1 cellular context compared by ENCODE assay signal in the genomic region with DNA sequence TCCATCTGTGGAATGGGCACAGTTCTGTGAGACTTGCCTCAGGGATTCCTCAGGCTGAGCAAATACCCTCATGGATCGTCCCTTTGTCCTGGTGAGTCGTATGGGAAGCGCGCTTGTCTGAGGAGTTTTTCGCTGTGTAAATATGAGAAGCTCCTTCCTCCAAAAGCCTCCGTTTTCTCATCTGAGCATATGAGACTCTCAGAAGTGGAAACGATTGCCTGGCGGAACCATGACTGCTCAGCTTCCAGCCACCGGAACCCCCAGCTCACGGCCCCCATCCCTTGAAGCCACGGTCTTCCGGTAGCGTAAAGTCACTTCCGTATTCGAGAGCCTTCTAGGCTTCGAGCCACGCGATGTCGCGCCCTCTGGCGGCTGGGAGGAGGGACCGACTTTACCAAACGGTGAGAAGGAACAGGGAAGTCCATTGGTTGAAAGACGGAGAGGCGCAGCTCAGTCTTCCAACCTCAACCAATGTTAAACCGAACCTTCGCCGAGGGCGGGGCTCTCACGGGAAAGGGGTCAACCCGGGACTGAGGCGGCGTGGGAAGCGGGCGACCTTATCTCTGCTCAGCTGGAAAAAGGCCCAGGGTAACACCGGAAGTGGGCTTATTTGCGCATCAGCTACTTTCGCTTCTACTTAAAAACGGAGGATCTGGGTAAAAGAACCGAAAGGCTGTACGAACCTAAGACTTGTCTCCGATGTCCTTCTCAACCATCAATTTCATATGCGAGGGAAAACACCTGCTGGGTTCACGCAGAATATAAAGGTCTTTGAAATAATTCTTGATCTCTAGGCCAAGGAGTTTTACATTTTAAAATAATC.
A peak's percentile ranks its signal among the peaks of the same experiment; 100 is the strongest.
TF ChIP-seq lines count a peak whose summit lies in the region.

No MANE protein-coding gene starts in this region.

TF ChIP-seq in HEK293, 187 proteins besides CTCF, POLR2A, EP300 and RAD21 (continued from another document):
- TF ChIP-seq, protein P1, sequence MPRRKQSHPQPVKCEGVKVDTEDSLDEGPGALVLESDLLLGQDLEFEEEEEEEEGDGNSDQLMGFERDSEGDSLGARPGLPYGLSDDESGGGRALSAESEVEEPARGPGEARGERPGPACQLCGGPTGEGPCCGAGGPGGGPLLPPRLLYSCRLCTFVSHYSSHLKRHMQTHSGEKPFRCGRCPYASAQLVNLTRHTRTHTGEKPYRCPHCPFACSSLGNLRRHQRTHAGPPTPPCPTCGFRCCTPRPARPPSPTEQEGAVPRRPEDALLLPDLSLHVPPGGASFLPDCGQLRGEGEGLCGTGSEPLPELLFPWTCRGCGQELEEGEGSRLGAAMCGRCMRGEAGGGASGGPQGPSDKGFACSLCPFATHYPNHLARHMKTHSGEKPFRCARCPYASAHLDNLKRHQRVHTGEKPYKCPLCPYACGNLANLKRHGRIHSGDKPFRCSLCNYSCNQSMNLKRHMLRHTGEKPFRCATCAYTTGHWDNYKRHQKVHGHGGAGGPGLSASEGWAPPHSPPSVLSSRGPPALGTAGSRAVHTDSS (tag by site-specific recombination; IDR thresholded peaks at IDR 0.05), result 0 out of 2 replicates have a peak, but pooled peaks have one; percentile 41
- TF ChIP-seq, protein P2, sequence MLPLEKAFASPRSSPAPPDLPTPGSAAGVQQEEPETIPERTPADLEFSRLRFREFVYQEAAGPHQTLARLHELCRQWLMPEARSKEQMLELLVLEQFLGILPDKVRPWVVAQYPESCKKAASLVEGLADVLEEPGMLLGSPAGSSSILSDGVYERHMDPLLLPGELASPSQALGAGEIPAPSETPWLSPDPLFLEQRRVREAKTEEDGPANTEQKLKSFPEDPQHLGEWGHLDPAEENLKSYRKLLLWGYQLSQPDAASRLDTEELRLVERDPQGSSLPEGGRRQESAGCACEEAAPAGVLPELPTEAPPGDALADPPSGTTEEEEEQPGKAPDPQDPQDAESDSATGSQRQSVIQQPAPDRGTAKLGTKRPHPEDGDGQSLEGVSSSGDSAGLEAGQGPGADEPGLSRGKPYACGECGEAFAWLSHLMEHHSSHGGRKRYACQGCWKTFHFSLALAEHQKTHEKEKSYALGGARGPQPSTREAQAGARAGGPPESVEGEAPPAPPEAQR (tag by site-specific recombination; IDR thresholded peaks at IDR 0.05), result no peak
- TF ChIP-seq ZNF549 (tag by site-specific recombination; IDR thresholded peaks at IDR 0.05) (no peak), ZNF423 (tag by site-specific recombination; IDR thresholded peaks at IDR 0.05) (no peak), KLF9 (tag by site-specific recombination; IDR thresholded peaks at IDR 0.05; ENCODE audit: low read depth) (peak; percentile 15; the same call in 1 of the 2 replicates), SCRT1 (tag by site-specific recombination; IDR thresholded peaks at IDR 0.05; ENCODE audit: borderline replicate concordance) (no peak), IKZF3 (tag by site-specific recombination; IDR thresholded peaks at IDR 0.05) (peak; percentile 72), MYNN (tag by site-specific recombination; IDR thresholded peaks at IDR 0.05; ENCODE audit: borderline replicate concordance) (no peak), RBAK (tag by site-specific recombination; IDR thresholded peaks at IDR 0.05) (no peak), ZNF600 (tag by site-specific recombination; IDR thresholded peaks at IDR 0.05) (no peak), ZNF776 (tag by site-specific recombination; IDR thresholded peaks at IDR 0.05; ENCODE audit: borderline replicate concordance) (no peak), ZNF138 (tag by site-specific recombination; IDR thresholded peaks at IDR 0.05; ENCODE audit: borderline replicate concordance) (no peak), ZNF555 (tag by site-specific recombination; conservative IDR thresholded peaks at IDR 0.05) (no peak), ZEB2 (tag by site-specific recombination; IDR thresholded peaks at IDR 0.05) (peak; percentile 95), ZNF354C (tag by site-specific recombination; IDR thresholded peaks at IDR 0.05; ENCODE audit: borderline replicate concordance, low read depth) (no peak), ZBTB17 (tag by site-specific recombination; IDR thresholded peaks at IDR 0.05) (peak; percentile 88), PRDM1 (tag by site-specific recombination; IDR thresholded peaks at IDR 0.05) (peak; percentile 62), ZNF266 (tag by site-specific recombination; IDR thresholded peaks at IDR 0.05; ENCODE audit: low read depth) (no peak), ZNF510 (tag by site-specific recombination; IDR thresholded peaks at IDR 0.05; ENCODE audit: insufficient replicate concordance) (no peak), ZNF366 (tag by site-specific recombination; conservative IDR thresholded peaks at IDR 0.05) (peak; percentile 77), ZNF140 (tag by site-specific recombination; IDR thresholded peaks at IDR 0.05) (no peak), ZNF621 (tag by site-specific recombination; IDR thresholded peaks at IDR 0.05) (no peak), ZNF629 (tag by site-specific recombination; IDR thresholded peaks at IDR 0.05) (peak; percentile 93), GLI4 (tag by site-specific recombination; IDR thresholded peaks at IDR 0.05) (no peak), ZNF660 (tag by site-specific recombination; IDR thresholded peaks at IDR 0.05) (peak; percentile 73), ZNF623 (tag by site-specific recombination; IDR thresholded peaks at IDR 0.05) (peak; percentile 23; the same call in 1 of the 2 replicates), ZNF169 (tag by site-specific recombination; IDR thresholded peaks at IDR 0.05) (no peak), ZNF596 (tag by site-specific recombination; IDR thresholded peaks at IDR 0.05) (no peak), SP2 (tag by site-specific recombination; IDR thresholded peaks at IDR 0.05) (peak; percentile 96), ZNF157 (tag by site-specific recombination; IDR thresholded peaks at IDR 0.05) (no peak), ZNF132 (tag by site-specific recombination; IDR thresholded peaks at IDR 0.05; ENCODE audit: borderline replicate concordance) (no peak), ZNF302 (tag by site-specific recombination; IDR thresholded peaks at IDR 0.05; ENCODE audit: low read depth) (no peak), TRIM28 (IDR thresholded peaks at IDR 0.05; ENCODE audit: borderline replicate concordance, low read length) (peak; percentile 97)
- TF ChIP-seq, protein P3, sequence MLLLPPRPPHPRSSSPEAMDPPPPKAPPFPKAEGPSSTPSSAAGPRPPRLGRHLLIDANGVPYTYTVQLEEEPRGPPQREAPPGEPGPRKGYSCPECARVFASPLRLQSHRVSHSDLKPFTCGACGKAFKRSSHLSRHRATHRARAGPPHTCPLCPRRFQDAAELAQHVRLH (tag by site-specific recombination; IDR thresholded peaks at IDR 0.05), result peak; percentile 98
- TF ChIP-seq, protein P4, sequence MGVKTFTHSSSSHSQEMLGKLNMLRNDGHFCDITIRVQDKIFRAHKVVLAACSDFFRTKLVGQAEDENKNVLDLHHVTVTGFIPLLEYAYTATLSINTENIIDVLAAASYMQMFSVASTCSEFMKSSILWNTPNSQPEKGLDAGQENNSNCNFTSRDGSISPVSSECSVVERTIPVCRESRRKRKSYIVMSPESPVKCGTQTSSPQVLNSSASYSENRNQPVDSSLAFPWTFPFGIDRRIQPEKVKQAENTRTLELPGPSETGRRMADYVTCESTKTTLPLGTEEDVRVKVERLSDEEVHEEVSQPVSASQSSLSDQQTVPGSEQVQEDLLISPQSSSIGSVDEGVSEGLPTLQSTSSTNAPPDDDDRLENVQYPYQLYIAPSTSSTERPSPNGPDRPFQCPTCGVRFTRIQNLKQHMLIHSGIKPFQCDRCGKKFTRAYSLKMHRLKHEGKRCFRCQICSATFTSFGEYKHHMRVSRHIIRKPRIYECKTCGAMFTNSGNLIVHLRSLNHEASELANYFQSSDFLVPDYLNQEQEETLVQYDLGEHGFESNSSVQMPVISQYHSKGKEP (tag by site-specific recombination; IDR thresholded peaks at IDR 0.05), result no peak
- TF ChIP-seq, protein P5, sequence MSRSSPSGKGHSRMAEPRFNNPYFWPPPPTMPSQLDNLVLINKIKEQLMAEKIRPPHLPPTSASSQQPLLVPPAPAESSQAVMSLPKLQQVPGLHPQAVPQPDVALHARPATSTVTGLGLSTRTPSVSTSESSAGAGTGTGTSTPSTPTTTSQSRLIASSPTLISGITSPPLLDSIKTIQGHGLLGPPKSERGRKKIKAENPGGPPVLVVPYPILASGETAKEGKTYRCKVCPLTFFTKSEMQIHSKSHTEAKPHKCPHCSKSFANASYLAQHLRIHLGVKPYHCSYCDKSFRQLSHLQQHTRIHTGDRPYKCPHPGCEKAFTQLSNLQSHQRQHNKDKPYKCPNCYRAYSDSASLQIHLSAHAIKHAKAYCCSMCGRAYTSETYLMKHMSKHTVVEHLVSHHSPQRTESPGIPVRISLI (tag by site-specific recombination; IDR thresholded peaks at IDR 0.05), result no peak
- TF ChIP-seq, protein P6, sequence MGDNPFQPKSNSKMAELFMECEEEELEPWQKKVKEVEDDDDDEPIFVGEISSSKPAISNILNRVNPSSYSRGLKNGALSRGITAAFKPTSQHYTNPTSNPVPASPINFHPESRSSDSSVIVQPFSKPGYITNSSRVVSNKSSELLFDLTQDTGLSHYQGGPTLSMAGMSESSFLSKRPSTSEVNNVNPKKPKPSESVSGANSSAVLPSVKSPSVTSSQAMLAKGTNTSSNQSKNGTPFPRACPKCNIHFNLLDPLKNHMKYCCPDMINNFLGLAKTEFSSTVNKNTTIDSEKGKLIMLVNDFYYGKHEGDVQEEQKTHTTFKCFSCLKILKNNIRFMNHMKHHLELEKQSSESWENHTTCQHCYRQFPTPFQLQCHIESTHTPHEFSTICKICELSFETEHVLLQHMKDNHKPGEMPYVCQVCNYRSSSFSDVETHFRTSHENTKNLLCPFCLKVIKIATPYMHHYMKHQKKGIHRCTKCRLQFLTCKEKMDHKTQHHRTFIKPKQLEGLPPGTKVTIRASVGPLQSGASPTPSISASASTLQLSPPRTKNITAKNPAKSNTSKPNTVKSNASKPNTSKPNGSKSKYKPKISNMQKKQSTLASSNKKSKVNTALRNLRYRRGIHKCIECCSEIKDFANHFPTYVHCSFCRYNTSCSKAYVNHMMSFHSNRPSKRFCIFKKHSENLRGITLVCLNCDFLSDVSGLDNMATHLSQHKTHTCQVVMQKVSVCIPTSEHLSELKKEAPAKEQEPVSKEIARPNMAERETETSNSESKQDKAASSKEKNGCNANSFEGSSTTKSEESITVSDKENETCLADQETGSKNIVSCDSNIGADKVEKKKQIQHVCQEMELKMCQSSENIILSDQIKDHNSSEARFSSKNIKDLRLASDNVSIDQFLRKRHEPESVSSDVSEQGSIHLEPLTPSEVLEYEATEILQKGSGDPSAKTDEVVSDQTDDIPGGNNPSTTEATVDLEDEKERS (tag by site-specific recombination; IDR thresholded peaks at IDR 0.05), result 0 out of 2 replicates have a peak, but pooled peaks have one; percentile 34
